16 cellular contexts compared by ENCODE assay signal in the genomic region with DNA sequence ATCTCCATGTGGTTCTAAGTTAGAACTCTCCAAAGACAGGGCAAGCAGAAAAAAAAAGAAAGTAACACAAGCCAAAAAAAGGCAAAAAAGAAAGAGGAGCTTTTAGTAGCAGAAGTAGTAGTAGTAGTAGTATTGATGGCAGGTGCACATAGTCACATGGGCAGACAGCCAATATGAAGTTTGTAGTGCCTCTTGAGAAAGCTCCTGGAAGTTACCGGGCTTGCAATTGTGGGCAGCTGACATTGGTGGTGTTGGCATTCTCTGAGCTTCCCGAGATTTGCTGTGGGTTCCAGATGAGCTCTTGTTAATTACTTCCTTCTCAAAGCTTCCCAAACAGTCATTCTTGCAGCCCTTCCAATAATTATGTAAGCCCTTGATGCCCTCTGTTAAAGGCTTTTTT.
"Had no signal": no experiment of that assay in that cellular context is flagged by ENCODE, and none has a peak within 500 bp of the region (broad histone marks: within the 10 kb centered on the region; RNA-seq: fewer than 3 reads in every experiment).

No MANE protein-coding gene starts in this region.

- DNase-seq: activated CD4-positive, alpha-beta T cell treated with anti-CD3 and anti-CD28 coated beads, Interleukin-2, amount 10 ng/mL, durations not matched to agents 24 days and 14 days; activated CD8-positive, alpha-beta memory T cell treated with anti-CD3 and anti-CD28 coated beads, Interleukin-2, amount 50 U/mL, for 4 hours; activated CD8-positive, alpha-beta T cell treated with anti-CD3 and anti-CD28 coated beads, Interleukin-2, amount 10 ng/mL, durations not matched to agents 7 days and 5 days; activated naive CD8-positive, alpha-beta T cell treated with anti-CD3 and anti-CD28 coated beads for 36 hours; activated T-cell treated with anti-CD3 and anti-CD28 coated beads, Interleukin-2, amount 50 U/mL, for 72 hours; amygdala; body of pancreas; caudate nucleus; effector CD4-positive, alpha-beta T cell; foreskin keratinocyte; glutamatergic neuron; kidney glomerular epithelial cell; mesendoderm; stimulated activated CD4-positive, alpha-beta T cell treated with anti-CD3 and anti-CD28 coated beads, Interleukin-2, amount 100 ng/mL, for 48 hours; tibial artery; uterus had no signal
